ENCODE assay signal across 7 cellular contexts in the genomic region with DNA sequence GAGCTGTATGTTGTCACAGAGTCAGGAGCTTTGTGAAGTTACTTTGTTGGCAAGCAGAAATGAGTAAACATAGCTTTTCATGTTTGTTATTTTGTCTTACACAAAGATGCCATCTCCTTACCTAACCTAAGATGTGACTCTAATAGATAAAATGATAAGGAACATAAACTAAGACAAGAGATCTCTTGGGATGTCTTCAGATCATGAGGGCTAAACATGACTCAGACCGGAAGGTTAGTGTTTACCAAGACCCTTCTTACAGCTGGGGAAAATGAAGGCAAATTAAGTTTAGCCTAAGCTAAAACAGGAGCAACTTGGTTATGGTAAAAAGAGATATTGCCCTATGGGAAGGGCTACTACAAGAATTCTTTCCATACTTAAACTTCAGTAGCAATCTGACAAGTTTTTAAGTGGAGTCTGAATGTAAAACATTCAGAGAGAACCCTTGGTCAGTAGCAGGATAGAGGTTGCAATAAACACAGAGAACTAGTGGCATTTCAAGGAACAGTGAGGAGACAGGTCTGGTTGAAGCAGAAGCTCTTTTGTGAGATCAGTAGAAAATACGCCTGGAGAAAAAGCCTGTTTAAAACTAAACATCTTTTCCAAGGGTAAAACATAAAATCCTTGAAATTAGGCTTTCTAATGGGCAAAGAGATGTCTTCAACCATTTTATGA. TPM values are rescaled to one million over a fixed set of nuclear protein-coding genes. Genes with fewer than 3 reads are reported as not detected.
DNase-seq lines count a peak whose midpoint lies in the region; ATAC-seq, FAIRE-seq and TF ChIP-seq lines count a peak whose summit lies in the region.

No MANE protein-coding gene starts in this region.

- 58% methylated on average over 2 of the region's 2 CpGs for WGBS in K562 (ENCODE audit: insufficient coverage, low coverage, missing lambda C conversion rate)
- WGBS in spleen, 5 donors: 75 to 91% (median 79%) methylated on average over 2 of the region's 2 CpGs

- H3K36me3 ChIP-seq in K562 (ENCODE audit: control insufficient read depth, insufficient read depth, low read length): no peaks in the 10 kb centered on the region
- no peaks in the 10 kb centered on the region for H3K36me3 ChIP-seq in spleen

- POLR2A ChIA-PET in K562 (lab: Yijun Ruan, JAX): interaction anchor here (0.7 to 1.2 kb wide), 3 partner anchors 9 to 70 kb away, joined by 3 to 5 read pairs (median 5); no protein-coding TSS in a partner anchor

- in situ Hi-C loops in K562 (cut with MboI): no loop called here

- CTCF ChIA-PET in K562 (lab: Yijun Ruan, JAX; ENCODE audit: low intra/inter-chr PET ratio): no interaction called here

- no TSS peak for BruUV-seq in K562 (replicated peaks; lab: Mats Ljungman, UMichigan)

- no peaks in the 10 kb centered on the region for H3K79me2 ChIP-seq in K562 (ENCODE audit: control insufficient read depth, insufficient read depth, low read length)

- H3K27ac ChIP-seq in K562 (ENCODE audit: extremely low read depth, low read depth, low read length): peak overlapping the region; percentile 49; the same call in 2 of the 3 replicates
- H3K27ac ChIP-seq in spleen: peak overlapping the region in 7 of 8 donors; percentile 41 to 83 (median 68)

- H4K20me1 ChIP-seq in K562 (replicated peaks; ENCODE audit: control insufficient read depth, insufficient read depth, low read length): no peaks in the 10 kb centered on the region

- TF ChIP-seq RAD21 in K562 (CRISPR knock-in tag; conservative IDR thresholded peaks at IDR 0.05 in 1 of 2, IDR thresholded peaks at IDR 0.05 in 1 of 2): no peak

- DNase-seq in K562 (ENCODE audit: extremely low read depth in 1 of 4, low spot score in 3 of 4) (no peak), spleen (no peak), mesenteric fat pad (ENCODE audit: low spot score) (no peak), OCI-M2 (lab: John Stamatoyannopoulos, UW; ENCODE audit: unreplicated experiment) (no peak)
- DNase-seq in stimulated activated CD4-positive, alpha-beta T cell treated with anti-CD3 and anti-CD28 coated beads, Interleukin-4, amount 100 ng/mL, for 24 hours: no peak

- peak overlapping the region; percentile 85 for H2AFZ ChIP-seq in K562 (ENCODE audit: low read depth, low read length)

- no peak for FAIRE-seq in K562 (lab: Jason Lieb, UNC)

- H3K9me1 ChIP-seq in K562 (ENCODE audit: control insufficient read depth, insufficient read depth, low read length): no peaks in the 10 kb centered on the region

- H3K9me3 ChIP-seq in K562 (replicated peaks; ENCODE audit: control insufficient read depth, insufficient read depth, low read depth, low read length) (no peaks in the 10 kb centered on the region), spleen (no peaks in the 10 kb centered on the region)

- TF ChIP-seq POLR2A in K562 (conservative IDR thresholded peaks at IDR 0.05) (no peak), spleen (IDR thresholded peaks at IDR 0.05) (no peak)

- TF ChIP-seq CTCF in K562 (IDR thresholded peaks at IDR 0.05 in 2 of 3, conservative IDR thresholded peaks at IDR 0.05 in 1 of 3; ENCODE audit: insufficient read depth in 2 of 3, low read depth in 1 of 3, low read length in 3 of 3): no peak
- TF ChIP-seq CTCF in spleen (IDR thresholded peaks at IDR 0.05 in 8 of 11, conservative IDR thresholded peaks at IDR 0.05 in 3 of 11): no peak

- ATAC-seq in GM19438 (IDR thresholded peaks at IDR 0.05; ENCODE audit: low read depth, unreplicated experiment) (peak; percentile 46), HG03354 (IDR thresholded peaks at IDR 0.05; ENCODE audit: poor library complexity, severe bottlenecking, unreplicated experiment) (peak; percentile 51), K562 (peak; percentile 36; the same call in 2 of the 3 replicates)

- H3K27me3 ChIP-seq in K562 (ENCODE audit: control insufficient read depth in 2 of 2, insufficient read depth in 2 of 2, low read length in 2 of 2): no peaks in the 10 kb centered on the region
- H3K27me3 ChIP-seq in spleen (replicated peaks in 1 of 7): no peaks in the 10 kb centered on the region

- no peak overlapping the region for H3K4me3 ChIP-seq in K562
- H3K4me3 ChIP-seq in spleen: peak overlapping the region in 1 of 8 donors; percentile 55

- intact Hi-C loops in K562 (cut with micrococcal nuclease): no loop called here
- intact Hi-C loops in spleen (cut with DNase I; ENCODE audit: low total_unique reads): no loop called here

- H3K9ac ChIP-seq in K562 (ENCODE audit: insufficient read depth in 1 of 2, low read depth in 2 of 2, low read length in 2 of 2): no peak overlapping the region

- no peak for TF ChIP-seq EP300 in K562 (IDR thresholded peaks at IDR 0.05; ENCODE audit: low read length)

- peaks cover 0 to 27% of the 10 kb centered on the region in 2 experiments; a peak in 4 of 5 replicates for H3K4me1 ChIP-seq in K562 (replicated peaks in 1 of 2; ENCODE audit: control insufficient read depth in 2 of 2, insufficient read depth in 2 of 2, low read length in 2 of 2)
- H3K4me1 ChIP-seq in spleen: peaks cover 0 to 20% (median 17%) of the 10 kb centered on the region in 6 donors

- no peak overlapping the region for H3K4me2 ChIP-seq in K562 (ENCODE audit: insufficient read depth, low read length)

TF ChIP-seq in K562, 482 proteins besides CTCF, POLR2A, EP300 and RAD21 (continues in another document):
- TF ChIP-seq, protein P1, sequence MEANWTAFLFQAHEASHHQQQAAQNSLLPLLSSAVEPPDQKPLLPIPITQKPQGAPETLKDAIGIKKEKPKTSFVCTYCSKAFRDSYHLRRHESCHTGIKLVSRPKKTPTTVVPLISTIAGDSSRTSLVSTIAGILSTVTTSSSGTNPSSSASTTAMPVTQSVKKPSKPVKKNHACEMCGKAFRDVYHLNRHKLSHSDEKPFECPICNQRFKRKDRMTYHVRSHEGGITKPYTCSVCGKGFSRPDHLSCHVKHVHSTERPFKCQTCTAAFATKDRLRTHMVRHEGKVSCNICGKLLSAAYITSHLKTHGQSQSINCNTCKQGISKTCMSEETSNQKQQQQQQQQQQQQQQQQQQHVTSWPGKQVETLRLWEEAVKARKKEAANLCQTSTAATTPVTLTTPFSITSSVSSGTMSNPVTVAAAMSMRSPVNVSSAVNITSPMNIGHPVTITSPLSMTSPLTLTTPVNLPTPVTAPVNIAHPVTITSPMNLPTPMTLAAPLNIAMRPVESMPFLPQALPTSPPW (CRISPR knock-in tag; IDR thresholded peaks at IDR 0.05): no peak
- TF ChIP-seq ZFPM2 (CRISPR knock-in tag; IDR thresholded peaks at IDR 0.05): no peak
- TF ChIP-seq, protein P2, sequence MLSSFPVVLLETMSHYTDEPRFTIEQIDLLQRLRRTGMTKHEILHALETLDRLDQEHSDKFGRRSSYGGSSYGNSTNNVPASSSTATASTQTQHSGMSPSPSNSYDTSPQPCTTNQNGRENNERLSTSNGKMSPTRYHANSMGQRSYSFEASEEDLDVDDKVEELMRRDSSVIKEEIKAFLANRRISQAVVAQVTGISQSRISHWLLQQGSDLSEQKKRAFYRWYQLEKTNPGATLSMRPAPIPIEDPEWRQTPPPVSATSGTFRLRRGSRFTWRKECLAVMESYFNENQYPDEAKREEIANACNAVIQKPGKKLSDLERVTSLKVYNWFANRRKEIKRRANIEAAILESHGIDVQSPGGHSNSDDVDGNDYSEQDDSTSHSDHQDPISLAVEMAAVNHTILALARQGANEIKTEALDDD (IDR thresholded peaks at IDR 0.05): 0 out of 2 replicates have a peak, but pooled peaks have one; percentile 19
- 0 out of 2 replicates have a peak, but pooled peaks have one; percentile 43 for TF ChIP-seq GATAD2B (IDR thresholded peaks at IDR 0.05; ENCODE audit: borderline replicate concordance)
- 0 out of 2 replicates have a peak, but pooled peaks have one; percentile 16 for TF ChIP-seq MEF2D (tag; conservative IDR thresholded peaks at IDR 0.05; ENCODE audit: low read depth)
- TF ChIP-seq, protein P3, sequence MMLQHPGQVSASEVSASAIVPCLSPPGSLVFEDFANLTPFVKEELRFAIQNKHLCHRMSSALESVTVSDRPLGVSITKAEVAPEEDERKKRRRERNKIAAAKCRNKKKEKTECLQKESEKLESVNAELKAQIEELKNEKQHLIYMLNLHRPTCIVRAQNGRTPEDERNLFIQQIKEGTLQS (IDR thresholded peaks at IDR 0.05): peak; percentile 25; the same call in 1 of the 2 replicates
- TF ChIP-seq, protein P3 (CRISPR knock-in tag; conservative IDR thresholded peaks at IDR 0.05): no peak
- TF ChIP-seq JUND (IDR thresholded peaks at IDR 0.05; ENCODE audit: borderline replicate concordance, low read depth, low read length): 0 out of 2 replicates have a peak, but pooled peaks have one; percentile 21
- no peak for TF ChIP-seq JUND (tag; IDR thresholded peaks at IDR 0.05; ENCODE audit: borderline replicate concordance, low read depth, low read length)

RNA-seq across cellular contexts. Expression of a gene that starts 29.9 kb away (rescaled TPM):
- 35.0 and 54.6 TPM in 2 replicates for total RNA-seq in K562 (2011; cell fraction: chromatin; rRNA removed; ENCODE audit: low replicate concordance)
- total RNA-seq in K562 (2011; cell fraction: nucleolus; rRNA removed): 17.8 and 31.9 TPM in 2 replicates
- 34.4 and 40.1 TPM in 2 replicates for total RNA-seq in K562 (2011; cell fraction: nucleoplasm; rRNA removed)
- total RNA-seq in K562 (2014; rRNA removed) (4.9 and 7.7 TPM in 2 replicates), K562 (2014; rRNA removed; fragmentation: Illumina TruSeq; extraction: Trizol) (3.7 and 4.1 TPM in 2 replicates), K562 (2015; rRNA removed; fragmentation: Illumina TruSeq; extraction: Trizol) (5.0 and 7.2 TPM in 2 replicates), K562 (2021) (3.7 and 4.3 TPM in 2 replicates), spleen (10 to 100 TPM; 41.1 to 80.1 (median 53.3) TPM), mesenteric fat pad (265 TPM)
- polyA plus RNA-seq in K562 (2011; rRNA removed) (3.5 and 3.8 TPM in 2 replicates), K562 (2014; fragmentation: Illumina TruSeq; extraction: Trizol) (3.3 and 3.9 TPM in 2 replicates), K562 (2014; fragmentation: Nextera tagmentation; extraction: Ambion mirVana) (1 to 10 TPM; 3.5 to 3.9 TPM), K562 (2014; rRNA removed) (4.5 and 7.8 TPM in 2 replicates), spleen (10 to 100 TPM; 12.3 to 46.1 (median 26.5) TPM)
- 3.9 and 4.2 TPM in 2 replicates for polyA plus RNA-seq in K562 (2011; cell fraction: cytosol; rRNA removed)
- 29.7 and 31.8 TPM in 2 replicates for polyA plus RNA-seq in K562 (2011; cell fraction: nucleus; rRNA removed)
- polyA plus RNA-seq in K562 (2012): 8.4 and 8.8 TPM in 2 replicates
- polyA minus RNA-seq in K562 (2011; rRNA and poly(A)+ RNA removed): 5.2 and 6.6 TPM in 2 replicates
- polyA minus RNA-seq in K562 (2011; cell fraction: cytosol; rRNA and poly(A)+ RNA removed): 6.8 and 10.6 TPM in 2 replicates
- polyA minus RNA-seq in K562 (2011; cell fraction: nucleus; rRNA and poly(A)+ RNA removed): 23.8 and 32.1 TPM in 2 replicates
